1 cellular context compared by ENCODE assay signal in the genomic region with DNA sequence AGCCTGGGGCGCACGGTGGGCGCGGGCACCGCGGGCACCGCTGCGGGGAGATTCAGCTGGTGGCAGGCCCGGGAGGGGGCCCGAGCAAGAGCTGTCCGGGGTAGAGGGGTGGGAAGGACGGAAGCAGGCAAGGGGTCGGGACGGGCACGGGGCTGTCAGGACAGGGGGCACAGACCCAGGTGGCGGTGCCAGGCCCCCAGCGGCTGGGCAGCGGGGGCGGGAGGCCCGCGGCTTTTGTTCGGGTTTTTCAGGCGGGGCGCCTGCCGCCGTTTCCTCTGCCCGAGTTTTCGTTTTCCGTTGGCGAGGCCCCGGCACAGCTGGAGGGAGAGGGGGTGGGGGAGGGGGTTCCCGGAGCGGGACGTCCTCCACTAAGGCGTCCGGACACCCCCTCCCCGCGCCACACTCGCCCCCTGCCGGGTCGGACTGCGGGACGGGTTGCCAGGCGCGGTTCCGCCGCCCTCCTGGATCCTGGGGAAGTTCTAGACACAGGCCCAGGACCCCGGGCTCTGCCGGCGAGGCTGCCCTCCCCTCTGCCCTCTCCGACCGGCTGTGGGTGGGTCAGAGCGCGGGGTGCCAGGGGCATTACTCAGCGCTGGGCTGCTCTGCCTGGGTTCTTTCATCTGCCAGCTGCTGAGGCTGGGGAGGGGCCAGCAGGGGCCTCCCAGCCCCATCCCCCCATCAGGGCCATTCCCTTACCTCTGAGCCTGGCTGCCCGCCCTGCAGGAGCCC.
TF ChIP-seq lines count a peak whose summit lies in the region.

No MANE protein-coding gene starts in this region.

TF ChIP-seq in A549, 52 proteins besides CTCF, POLR2A, EP300 and RAD21 (continued from another document):
- TF ChIP-seq MAX (IDR thresholded peaks at IDR 0.05): 0 out of 2 replicates have a peak, but pooled peaks have one; percentile 12
- TF ChIP-seq, protein P1, sequence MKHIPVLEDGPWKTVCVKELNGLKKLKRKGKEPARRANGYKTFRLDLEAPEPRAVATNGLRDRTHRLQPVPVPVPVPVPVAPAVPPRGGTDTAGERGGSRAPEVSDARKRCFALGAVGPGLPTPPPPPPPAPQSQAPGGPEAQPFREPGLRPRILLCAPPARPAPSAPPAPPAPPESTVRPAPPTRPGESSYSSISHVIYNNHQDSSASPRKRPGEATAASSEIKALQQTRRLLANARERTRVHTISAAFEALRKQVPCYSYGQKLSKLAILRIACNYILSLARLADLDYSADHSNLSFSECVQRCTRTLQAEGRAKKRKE (CRISPR knock-in tag; IDR thresholded peaks at IDR 0.05; ENCODE audit: low read depth): no peak
- TF ChIP-seq HOXB5 (CRISPR knock-in tag; IDR thresholded peaks at IDR 0.05): no peak
- TF ChIP-seq BCL3 (IDR thresholded peaks at IDR 0.05): no peak
- no peak for TF ChIP-seq TP53 (CRISPR knock-in tag; IDR thresholded peaks at IDR 0.05)
- no peak for TF ChIP-seq FOSL2 (IDR thresholded peaks at IDR 0.05)
- peak; percentile 56 for TF ChIP-seq FOSL2 (CRISPR knock-in tag; IDR thresholded peaks at IDR 0.05)
- 0 out of 2 replicates have a peak, but pooled peaks have one; percentile 17 for TF ChIP-seq JUNB (IDR thresholded peaks at IDR 0.05)
- TF ChIP-seq SREBF2 (IDR thresholded peaks at IDR 0.05): no peak
